ENCODE assay signal across 20 cellular contexts in genomic region chr16:86424968-86425367, GRCh38.
DNase-seq lines count a peak whose midpoint lies in the region; ATAC-seq and TF ChIP-seq lines count a peak whose summit lies in the region.
"Had no signal": no experiment of that assay in that cellular context is flagged by ENCODE, and none has a peak within 500 bp of the region (broad histone marks: within the 10 kb centered on the region; RNA-seq: fewer than 3 reads in every experiment).

No MANE protein-coding gene starts in this region.

- no peak overlapping the region for H2BK120ac ChIP-seq in neuronal stem cell (ENCODE audit: low read depth, low read length)

- peaks cover 64% of the 10 kb centered on the region for H3K4me1 Mint-ChIP-seq in nephron progenitor cell
- no peaks in the 10 kb centered on the region for H3K4me1 Mint-ChIP-seq in activated T-cell treated with anti-CD3 and anti-CD28 coated beads, Interleukin-2, amount 50 U/mL, for 4 hours (ENCODE audit: low read depth)

- H3K27me3 ChIP-seq in MG63 (no peaks in the 10 kb centered on the region), neuronal stem cell (ENCODE audit: control insufficient read depth in 3 of 3, insufficient read depth in 3 of 3, low read depth in 1 of 3, low read length in 3 of 3) (peaks cover 0 to 4% (median 0%) of the 10 kb centered on the region in 3 experiments)
- H3K27me3 ChIP-seq: BLaER1 treated with 17β-estradiol and CSF1 and Interleukin-3, amounts not matched to agents 10 nM and 100 nM; SJSA1 had no signal

- H3K36me3 ChIP-seq in MG63 = no peaks in the 10 kb centered on the region
- no peaks in the 10 kb centered on the region for H3K36me3 ChIP-seq in neuronal stem cell (replicated peaks in 1 of 2; ENCODE audit: control insufficient read depth in 2 of 2, insufficient read depth in 2 of 2, low read length in 2 of 2)
- H3K36me3 ChIP-seq: BLaER1 treated with 17β-estradiol and CSF1 and Interleukin-3, amounts not matched to agents 10 nM and 100 nM; SJSA1 had no signal

- no peak overlapping the region for H2BK15ac ChIP-seq in neuronal stem cell (ENCODE audit: low read length)

- H3K4me2 ChIP-seq in neuronal stem cell (ENCODE audit: insufficient read depth, low read length, poor library complexity, severe bottlenecking) = no peak overlapping the region
- H3K4me2 ChIP-seq: A549; BLaER1 treated with 17β-estradiol and CSF1 and Interleukin-3, amounts not matched to agents 10 nM and 100 nM; PC-9 had no signal

- no peak overlapping the region for H4K8ac ChIP-seq in neuronal stem cell (ENCODE audit: low read depth, low read length)

- no peak overlapping the region for H2AFZ ChIP-seq in neuronal stem cell (ENCODE audit: low read length)
- H2AFZ ChIP-seq: PC-9 had no signal

- H3K27me3 Mint-ChIP-seq in nephron progenitor cell (ENCODE audit: low read depth, poor library complexity) = peaks cover 36% of the 10 kb centered on the region
- H3K27me3 Mint-ChIP-seq in activated T-cell treated with anti-CD3 and anti-CD28 coated beads, Interleukin-2, amount 50 U/mL, for 4 hours (ENCODE audit: low read depth) = peaks cover 5% of the 10 kb centered on the region

- no peak for TF ChIP-seq CTCF in fibroblast of villous mesenchyme (IDR thresholded peaks at IDR 0.05; ENCODE audit: insufficient read depth, low read depth, low read length)
- no peak for TF ChIP-seq CTCF in nephron progenitor cell (IDR thresholded peaks at IDR 0.05)

- H2BK12ac ChIP-seq in neuronal stem cell (ENCODE audit: low read length) = no peak overlapping the region

- no peak overlapping the region for H3K14ac ChIP-seq in neuronal stem cell (ENCODE audit: low read length)

- H3K18ac ChIP-seq in neuronal stem cell (ENCODE audit: low read length) = peak overlapping the region; percentile 82

- H2BK5ac ChIP-seq in neuronal stem cell (ENCODE audit: low read length) = peak overlapping the region; percentile 29

- peaks cover 33% of the 10 kb centered on the region for H3K9me3 Mint-ChIP-seq in nephron progenitor cell
- peaks cover 4% of the 10 kb centered on the region for H3K9me3 Mint-ChIP-seq in activated T-cell treated with anti-CD3 and anti-CD28 coated beads, Interleukin-2, amount 50 U/mL, for 4 hours
- H3K9me3 Mint-ChIP-seq: H9 had no signal

- ATAC-seq in HG02642 (IDR thresholded peaks at IDR 0.05; ENCODE audit: poor library complexity, unreplicated experiment) (no peak), HG03095 (IDR thresholded peaks at IDR 0.05; ENCODE audit: unreplicated experiment) (no peak)
- ATAC-seq in activated T-cell treated with anti-CD3 and anti-CD28 coated beads, Interleukin-2, amount 50 U/mL, for 4 hours = no peak
- ATAC-seq: A549 had no signal

- H4K91ac ChIP-seq in neuronal stem cell (ENCODE audit: low read depth, low read length, poor library complexity) = no peak overlapping the region

- peak; percentile 30 for DNase-seq in ELF-1 (ENCODE audit: low read depth, low spot score)
- DNase-seq in MG63 = peak; percentile 46
- peak; percentile 35 for DNase-seq in fibroblast of villous mesenchyme (ENCODE audit: low read depth)
- DNase-seq in neuronal stem cell (ENCODE audit: low spot score) = no peak
- DNase-seq in nephron progenitor cell = no peak
- no peak for DNase-seq in activated T-cell treated with anti-CD3 and anti-CD28 coated beads, Interleukin-2, amount 50 U/mL, for 4 hours
- DNase-seq: DND-41, H9, KBM-7, NCI-H1048, NCI-H146, NCI-H2081, NCI-H510A, NCI-H774, PC-9 had no signal

- no peaks in the 10 kb centered on the region for H3K79me1 ChIP-seq in neuronal stem cell (ENCODE audit: low read depth, low read length)

- H3K36me3 Mint-ChIP-seq in nephron progenitor cell (ENCODE audit: low read depth) = peaks cover 4% of the 10 kb centered on the region
- H3K36me3 Mint-ChIP-seq in activated T-cell treated with anti-CD3 and anti-CD28 coated beads, Interleukin-2, amount 50 U/mL, for 4 hours (ENCODE audit: insufficient read depth) = no peaks in the 10 kb centered on the region

- H3K4me1 ChIP-seq in neuronal stem cell (ENCODE audit: control insufficient read depth in 2 of 2, insufficient read depth in 1 of 2, low read depth in 1 of 2, low read length in 2 of 2) = peaks cover 0 to 6% of the 10 kb centered on the region in 2 donors
- H3K4me1 ChIP-seq: A549; BLaER1 treated with 17β-estradiol and CSF1 and Interleukin-3, amounts not matched to agents 10 nM and 100 nM; SJSA1 had no signal

- H3K4me3 Mint-ChIP-seq in nephron progenitor cell = no peak overlapping the region
- H3K4me3 Mint-ChIP-seq in activated T-cell treated with anti-CD3 and anti-CD28 coated beads, Interleukin-2, amount 50 U/mL, for 4 hours = no peak overlapping the region
- H3K4me3 Mint-ChIP-seq: H9 had no signal

- no peak overlapping the region for H3K4me3 ChIP-seq in MG63
- H3K4me3 ChIP-seq in fibroblast of villous mesenchyme (ENCODE audit: low read depth, low read length) = no peak overlapping the region
- H3K4me3 ChIP-seq in neuronal stem cell (ENCODE audit: low read length in 2 of 2) = no peak overlapping the region
- H3K4me3 ChIP-seq: A549; BLaER1 treated with 17β-estradiol and CSF1 and Interleukin-3, amounts not matched to agents 10 nM and 100 nM; PC-9; SJSA1 had no signal

- WGBS in neuronal stem cell (ENCODE audit: extremely low coverage in 2 of 2, insufficient read length in 2 of 2, insufficient replicate concordance in 1 of 2), 2 donors = no CpG with 5 or more reads among the region's 10 CpGs

- no peak overlapping the region for H3K27ac Mint-ChIP-seq in nephron progenitor cell

- H3K27ac ChIP-seq in neuronal stem cell (replicated peaks; ENCODE audit: low read length) = no peak overlapping the region
- H3K27ac ChIP-seq: A549; BLaER1 treated with 17β-estradiol and CSF1 and Interleukin-3, amounts not matched to agents 10 nM and 100 nM; PC-9; SJSA1 had no signal

- no peak overlapping the region for H2AK5ac ChIP-seq in neuronal stem cell (ENCODE audit: low read depth, low read length)

- H3K4ac ChIP-seq in neuronal stem cell (ENCODE audit: low read length) = no peak overlapping the region

- no peak overlapping the region for H3K23ac ChIP-seq in neuronal stem cell (ENCODE audit: low read depth, low read length, poor library complexity)

- H3K9me3 ChIP-seq in MG63 = peaks cover 31% of the 10 kb centered on the region
- peaks cover 0 to 2% of the 10 kb centered on the region in 2 donors for H3K9me3 ChIP-seq in neuronal stem cell (replicated peaks in 1 of 2; ENCODE audit: control insufficient read depth in 2 of 2, insufficient read depth in 1 of 2, low read depth in 1 of 2, low read length in 2 of 2)

- no peak overlapping the region for H3K9ac ChIP-seq in neuronal stem cell (ENCODE audit: low read depth, low read length, poor library complexity)
- H3K9ac ChIP-seq: BLaER1 treated with 17β-estradiol and CSF1 and Interleukin-3, amounts not matched to agents 10 nM and 100 nM had no signal

Comparison
In these comparisons a context has a peak if more than half of its experiments do, and no peak if none do; other contexts are left out.
1. DNase-seq: peak in ELF-1 (single experiment), MG63 (single experiment) and fibroblast of villous mesenchyme (single experiment); none in neuronal stem cell (single experiment), nephron progenitor cell (single experiment) and activated T-cell treated with anti-CD3 and anti-CD28 coated beads, Interleukin-2, amount 50 U/mL, for 4 hours (single experiment).